In genomic region chr3:176916777-176917176, GRCh38 we compare ENCODE assay signal across 15 cellular contexts.
A peak's percentile ranks its signal among the peaks of the same experiment; 100 is the strongest.
DNase-seq lines count a peak whose midpoint lies in the region; ATAC-seq, FAIRE-seq and TF ChIP-seq lines count a peak whose summit lies in the region.
"Had no signal": no experiment of that assay in that cellular context is flagged by ENCODE, and none has a peak within 500 bp of the region (broad histone marks: within the 10 kb centered on the region; RNA-seq: fewer than 3 reads in every experiment).

No MANE protein-coding gene starts in this region.

- H3K36me3 ChIP-seq in liver (ENCODE audit: control insufficient read depth in 4 of 4, insufficient read depth in 3 of 4, low read depth in 1 of 4, low read length in 3 of 4) = no peaks in the 10 kb centered on the region
- H3K36me3 ChIP-seq in HepG2 (replicated peaks in 1 of 2; ENCODE audit: control insufficient read depth in 1 of 2, insufficient read depth in 2 of 2, low read length in 2 of 2) = no peaks in the 10 kb centered on the region
- no peaks in the 10 kb centered on the region for H3K36me3 ChIP-seq in upper lobe of right lung
- H3K36me3 ChIP-seq: adrenal gland had no signal

- no peak for TF ChIP-seq POLR2A in HepG2 (IDR thresholded peaks at IDR 0.05; ENCODE audit: insufficient read depth in 1 of 2, low read depth in 2 of 2, low read length in 2 of 2)

- H3K4me3 ChIP-seq in liver (ENCODE audit: low read depth in 1 of 3, low read length in 3 of 3) (no peak overlapping the region), HepG2 (replicated peaks in 1 of 3; ENCODE audit: insufficient read depth in 1 of 3, low read depth in 2 of 3, low read length in 3 of 3) (no peak overlapping the region), upper lobe of right lung (no peak overlapping the region)
- H3K4me3 ChIP-seq: A549, adrenal gland had no signal

- H3K27me3 Mint-ChIP-seq in activated T-helper 17 cell treated with anti-CD3 and anti-CD28 coated beads, Interleukin-2, amount 50 U/mL, for 72 hours = no peaks in the 10 kb centered on the region

- no peak overlapping the region for H3K9ac ChIP-seq in liver (ENCODE audit: low read depth in 1 of 2, low read length in 2 of 2)
- no peak overlapping the region for H3K9ac ChIP-seq in HepG2 (ENCODE audit: insufficient read depth, low read depth, low read length)

- FAIRE-seq in HepG2 (lab: Jason Lieb, UNC) = no peak
- FAIRE-seq: A549, urothelium cell line had no signal

- WGBS in liver = 83% methylated on average over 3 of the region's 3 CpGs
- 64% methylated on average over 3 of the region's 3 CpGs for WGBS in HepG2 (ENCODE audit: low lambda C conversion rate)

- BruUV-seq in HepG2 (replicated peaks; lab: Mats Ljungman, UMichigan) = no TSS peak

- H3K79me2 ChIP-seq in HepG2 (ENCODE audit: insufficient read depth, low read length) = no peaks in the 10 kb centered on the region

- H4K20me1 ChIP-seq in HepG2 (ENCODE audit: insufficient read depth, low read length) = no peaks in the 10 kb centered on the region

- ATAC-seq in HepG2 = no peak
- peak; percentile 63 for ATAC-seq in upper lobe of right lung
- no peak for ATAC-seq in HG02852 (IDR thresholded peaks at IDR 0.05; ENCODE audit: unreplicated experiment)
- no peak for ATAC-seq in activated T-helper 17 cell treated with anti-CD3 and anti-CD28 coated beads, Interleukin-2, amount 50 U/mL, for 72 hours (replicated peaks)
- ATAC-seq in GM19463 (IDR thresholded peaks at IDR 0.05; ENCODE audit: unreplicated experiment) = no peak
- ATAC-seq: A549 had no signal

- POLR2A ChIA-PET in HepG2 (lab: Yijun Ruan, JAX) = no interaction called here

- CTCF ChIA-PET in HepG2 (lab: Yijun Ruan, JAX; ENCODE audit: low intra/inter-chr PET ratio, low total read pairs) = no interaction called here

- no peak overlapping the region for H3K4me3 Mint-ChIP-seq in activated T-helper 17 cell treated with anti-CD3 and anti-CD28 coated beads, Interleukin-2, amount 50 U/mL, for 72 hours

- no peaks in the 10 kb centered on the region for H3K36me3 Mint-ChIP-seq in activated T-helper 17 cell treated with anti-CD3 and anti-CD28 coated beads, Interleukin-2, amount 50 U/mL, for 72 hours (ENCODE audit: low read depth)

- no peaks in the 10 kb centered on the region for H3K9me3 Mint-ChIP-seq in activated T-helper 17 cell treated with anti-CD3 and anti-CD28 coated beads, Interleukin-2, amount 50 U/mL, for 72 hours

- in situ Hi-C loops in HepG2 (cut with HindIII; ENCODE audit: extremely low pct_ligation_motif_present, low pct_unique_long_range_greater_than_20kb) = no loop called here

- H3K27me3 ChIP-seq in liver (ENCODE audit: control insufficient read depth in 4 of 4, insufficient read depth in 4 of 4, low read length in 3 of 4) (no peaks in the 10 kb centered on the region), HepG2 (ENCODE audit: control insufficient read depth in 1 of 2, insufficient read depth in 2 of 2, low read length in 2 of 2) (peaks cover 0 to 2% of the 10 kb centered on the region in 2 experiments; a peak in 1 of 5 replicates), upper lobe of right lung (no peaks in the 10 kb centered on the region)
- H3K27me3 ChIP-seq: adrenal gland had no signal

- no peak overlapping the region for H3K27ac Mint-ChIP-seq in activated T-helper 17 cell treated with anti-CD3 and anti-CD28 coated beads, Interleukin-2, amount 50 U/mL, for 72 hours

- TF ChIP-seq CTCF in liver (IDR thresholded peaks at IDR 0.05; ENCODE audit: low read depth, low read length, missing input control) (no peak), HepG2 (CRISPR knock-in tag; IDR thresholded peaks at IDR 0.05) (no peak), upper lobe of right lung (IDR thresholded peaks at IDR 0.05) (no peak)

- H3K9me3 ChIP-seq in liver (ENCODE audit: control insufficient read depth in 4 of 4, low read length in 3 of 4) (no peaks in the 10 kb centered on the region), HepG2 (ENCODE audit: low read length) (no peaks in the 10 kb centered on the region), upper lobe of right lung (no peaks in the 10 kb centered on the region)
- H3K9me3 ChIP-seq: A549, adrenal gland had no signal

- no peaks in the 10 kb centered on the region for H3K4me1 Mint-ChIP-seq in activated T-helper 17 cell treated with anti-CD3 and anti-CD28 coated beads, Interleukin-2, amount 50 U/mL, for 72 hours

- peaks cover 3 to 10% (median 6%) of the 10 kb centered on the region in 4 donors for H3K4me1 ChIP-seq in liver (ENCODE audit: control insufficient read depth in 4 of 4, insufficient read depth in 4 of 4, low read length in 3 of 4)
- H3K4me1 ChIP-seq in HepG2 (ENCODE audit: insufficient read depth, low read length) = peaks cover 12% of the 10 kb centered on the region
- H3K4me1 ChIP-seq in upper lobe of right lung = no peaks in the 10 kb centered on the region
- H3K4me1 ChIP-seq: A549, adrenal gland had no signal

- no peak overlapping the region for H3K27ac ChIP-seq in liver (ENCODE audit: low read depth in 1 of 2, low read length in 2 of 2)
- H3K27ac ChIP-seq in HepG2 (ENCODE audit: extremely low read length, insufficient read depth, low read length) = no peak overlapping the region
- H3K27ac ChIP-seq in upper lobe of right lung = no peak overlapping the region
- H3K27ac ChIP-seq: A549, adrenal gland had no signal

- no peak overlapping the region for H3K4me2 ChIP-seq in HepG2 (ENCODE audit: low read depth, low read length)
- H3K4me2 ChIP-seq: A549 had no signal

- H2AFZ ChIP-seq in HepG2 (ENCODE audit: low read length) = no peak overlapping the region

- no peak for DNase-seq in HepG2 (ENCODE audit: low spot score)
- DNase-seq in NCI-H774 (lab: John Stamatoyannopoulos, UW) = peak; percentile 68
- DNase-seq in iPS-NIHi7 (ENCODE audit: extremely low spot score) = peak; percentile 47
- no peak for DNase-seq in upper lobe of right lung
- DNase-seq: activated CD4-positive, CD25-positive, alpha-beta regulatory T cell treated with anti-CD3 and anti-CD28 coated beads, Interleukin-2, amount 50 U/mL, for 72 hours; adrenal gland; cortex of kidney; NK-92 treated with Interleukin-12 subunit alpha and Interleukin-12 subunit beta, amount 100 ng/mL, for 24 hours; stimulated activated CD8-positive, alpha-beta memory T cell treated with anti-CD3 and anti-CD28 coated beads, Interleukin-4, amount 100 ng/mL, for 48 hours had no signal

- TF ChIP-seq RAD21 in liver (IDR thresholded peaks at IDR 0.05) (no peak), HepG2 (CRISPR knock-in tag; IDR thresholded peaks at IDR 0.05) (no peak)

- intact Hi-C loops in HepG2 (cut with micrococcal nuclease; ENCODE audit: unreplicated experiment) = no loop called here
- intact Hi-C loops in upper lobe of right lung (cut with DNase I) = no loop called here

- TF ChIP-seq EP300 in HepG2 (IDR thresholded peaks at IDR 0.05; ENCODE audit: low read depth in 2 of 2, low read length in 2 of 2) (no peak), HepG2 (CRISPR knock-in tag; IDR thresholded peaks at IDR 0.05; ENCODE audit: borderline replicate concordance) (no peak)

TF ChIP-seq in liver, 16 proteins besides CTCF, POLR2A, EP300 and RAD21:
- TF ChIP-seq TAF1 (conservative IDR thresholded peaks at IDR 0.05) (no peak), SP1 (IDR thresholded peaks at IDR 0.05) (peak; percentile 25), ZBTB33 (IDR thresholded peaks at IDR 0.05) (no peak), FOXA2 (IDR thresholded peaks at IDR 0.05) (no peak), FOXA1 (IDR thresholded peaks at IDR 0.05) (no peak)
- TF ChIP-seq, protein P1, sequence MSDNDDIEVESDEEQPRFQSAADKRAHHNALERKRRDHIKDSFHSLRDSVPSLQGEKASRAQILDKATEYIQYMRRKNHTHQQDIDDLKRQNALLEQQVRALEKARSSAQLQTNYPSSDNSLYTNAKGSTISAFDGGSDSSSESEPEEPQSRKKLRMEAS (IDR thresholded peaks at IDR 0.05) = no peak

TF ChIP-seq in HepG2, 621 proteins besides CTCF, POLR2A, EP300 and RAD21 (continues in another document):
- TF ChIP-seq ZBTB38 (CRISPR knock-in tag; IDR thresholded peaks at IDR 0.05) (no peak), KDM5B (CRISPR knock-in tag; IDR thresholded peaks at IDR 0.05; ENCODE audit: borderline replicate concordance) (no peak), CENPX (CRISPR knock-in tag; IDR thresholded peaks at IDR 0.05) (no peak)
- TF ChIP-seq, protein P2, sequence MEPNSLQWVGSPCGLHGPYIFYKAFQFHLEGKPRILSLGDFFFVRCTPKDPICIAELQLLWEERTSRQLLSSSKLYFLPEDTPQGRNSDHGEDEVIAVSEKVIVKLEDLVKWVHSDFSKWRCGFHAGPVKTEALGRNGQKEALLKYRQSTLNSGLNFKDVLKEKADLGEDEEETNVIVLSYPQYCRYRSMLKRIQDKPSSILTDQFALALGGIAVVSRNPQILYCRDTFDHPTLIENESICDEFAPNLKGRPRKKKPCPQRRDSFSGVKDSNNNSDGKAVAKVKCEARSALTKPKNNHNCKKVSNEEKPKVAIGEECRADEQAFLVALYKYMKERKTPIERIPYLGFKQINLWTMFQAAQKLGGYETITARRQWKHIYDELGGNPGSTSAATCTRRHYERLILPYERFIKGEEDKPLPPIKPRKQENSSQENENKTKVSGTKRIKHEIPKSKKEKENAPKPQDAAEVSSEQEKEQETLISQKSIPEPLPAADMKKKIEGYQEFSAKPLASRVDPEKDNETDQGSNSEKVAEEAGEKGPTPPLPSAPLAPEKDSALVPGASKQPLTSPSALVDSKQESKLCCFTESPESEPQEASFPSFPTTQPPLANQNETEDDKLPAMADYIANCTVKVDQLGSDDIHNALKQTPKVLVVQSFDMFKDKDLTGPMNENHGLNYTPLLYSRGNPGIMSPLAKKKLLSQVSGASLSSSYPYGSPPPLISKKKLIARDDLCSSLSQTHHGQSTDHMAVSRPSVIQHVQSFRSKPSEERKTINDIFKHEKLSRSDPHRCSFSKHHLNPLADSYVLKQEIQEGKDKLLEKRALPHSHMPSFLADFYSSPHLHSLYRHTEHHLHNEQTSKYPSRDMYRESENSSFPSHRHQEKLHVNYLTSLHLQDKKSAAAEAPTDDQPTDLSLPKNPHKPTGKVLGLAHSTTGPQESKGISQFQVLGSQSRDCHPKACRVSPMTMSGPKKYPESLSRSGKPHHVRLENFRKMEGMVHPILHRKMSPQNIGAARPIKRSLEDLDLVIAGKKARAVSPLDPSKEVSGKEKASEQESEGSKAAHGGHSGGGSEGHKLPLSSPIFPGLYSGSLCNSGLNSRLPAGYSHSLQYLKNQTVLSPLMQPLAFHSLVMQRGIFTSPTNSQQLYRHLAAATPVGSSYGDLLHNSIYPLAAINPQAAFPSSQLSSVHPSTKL (CRISPR knock-in tag; IDR thresholded peaks at IDR 0.05) = no peak

Comparison
In these comparisons a context has a peak if more than half of its experiments do, and no peak if none do; other contexts are left out.
1. DNase-seq: peak in NCI-H774 (single experiment) and iPS-NIHi7 (single experiment); none in HepG2 (single experiment) and upper lobe of right lung (single experiment).